8 cellular contexts compared by ENCODE assay signal in genomic region chr7:25180946-25181345, GRCh38. TPM values are rescaled to one million over a fixed set of nuclear protein-coding genes. Genes with fewer than 3 reads are reported as not detected.
DNase-seq lines count a peak whose midpoint lies in the region; ATAC-seq, FAIRE-seq and TF ChIP-seq lines count a peak whose summit lies in the region.

No MANE protein-coding gene starts in this region.

- H3K27ac ChIP-seq in keratinocyte (ENCODE audit: control insufficient read depth, insufficient read depth, low read length) (no peak overlapping the region), testis (peak overlapping the region in 1 of 2 donors; percentile 89)

- H3K4me1 ChIP-seq in keratinocyte (ENCODE audit: control insufficient read depth, extremely low read depth, insufficient read depth, low read length) (no peaks in the 10 kb centered on the region), testis (no peaks in the 10 kb centered on the region)

- CTCF ChIA-PET in activated CD8-positive, alpha-beta T cell treated with anti-CD3 and anti-CD28 coated beads, Interleukin-2, amount 10 ng/mL, durations not matched to agents 7 days and 5 days (lab: Charles Lee) = interaction anchor here (0.6 to 1.5 kb wide), 8 partner anchors 10 to 425 kb away, joined by 3 to 18 read pairs (median 3); partner anchors contain the start of gene CYCS

- H2AFZ ChIP-seq in keratinocyte (ENCODE audit: control insufficient read depth, low read length) = peak overlapping the region; percentile 91

- POLR2A ChIA-PET in activated CD8-positive, alpha-beta T cell treated with anti-CD3 and anti-CD28 coated beads, Interleukin-2, amount 10 ng/mL, durations not matched to agents 7 days and 5 days (lab: Charles Lee) = interaction anchor here (1.1 to 1.6 kb wide), 3 partner anchors 10 to 56 kb away, joined by 3 to 7 read pairs (median 3); partner anchors contain the start of gene CYCS

- no peak for DNase-seq in activated CD4-positive, alpha-beta T cell treated with anti-CD3 and anti-CD28 coated beads, Interleukin-2, amount 10 ng/mL, durations not matched to agents 24 days and 14 days
- no peak for DNase-seq in activated CD4-positive, alpha-beta T cell treated with anti-CD3 and anti-CD28 coated beads for 4 hours
- DNase-seq in activated CD8-positive, alpha-beta T cell treated with anti-CD3 and anti-CD28 coated beads, Interleukin-2, amount 10 ng/mL, durations not matched to agents 7 days and 5 days = no peak
- DNase-seq in keratinocyte (ENCODE audit: low read depth, low spot score) = no peak
- DNase-seq in testis = no peak

- H3K27me3 ChIP-seq in keratinocyte (ENCODE audit: control insufficient read depth, extremely low read depth, insufficient read depth, low read length) (peaks cover 4% of the 10 kb centered on the region), testis (no peaks in the 10 kb centered on the region)

- H4K20me1 ChIP-seq in keratinocyte (ENCODE audit: control insufficient read depth, extremely low read depth, insufficient read depth, low read length) = no peaks in the 10 kb centered on the region

- dilution Hi-C loops in keratinocyte (cut with MboI; ENCODE audit: extremely low pct_ligation_motif_present, low sequenced_read_pairs) = no loop called here

- H3K4me3 ChIP-seq in keratinocyte (ENCODE audit: control insufficient read depth in 2 of 3, extremely low read depth in 1 of 3, insufficient read depth in 2 of 3, low read depth in 1 of 3, low read length in 3 of 3) (peak overlapping the region in 1 of 3 experiments; percentile 62), testis (peak overlapping the region; percentile 81 to 83)

- H3K27me3 Mint-ChIP-seq in activated CD4-positive, alpha-beta T cell treated with anti-CD3 and anti-CD28 coated beads, Interleukin-2, amount 10 ng/mL, durations not matched to agents 24 days and 14 days = peaks cover 13% of the 10 kb centered on the region
- peaks cover 13% of the 10 kb centered on the region for H3K27me3 Mint-ChIP-seq in activated CD8-positive, alpha-beta T cell treated with anti-CD3 and anti-CD28 coated beads, Interleukin-2, amount 10 ng/mL, durations not matched to agents 7 days and 5 days (ENCODE audit: low read depth)

- TF ChIP-seq CTCF in keratinocyte (optimal IDR thresholded peaks at IDR 0.05 in 1 of 3, IDR thresholded peaks at IDR 0.05 in 1 of 3, conservative IDR thresholded peaks at IDR 0.05 in 1 of 3; ENCODE audit: extremely low read depth in 1 of 3, insufficient read depth in 2 of 3, low read length in 3 of 3) (peak in 1 of 3 experiments; percentile 23), testis (IDR thresholded peaks at IDR 0.05) (no peak)

- H3K9ac ChIP-seq in keratinocyte (ENCODE audit: control insufficient read depth, extremely low read depth, insufficient read depth, low read length) = no peak overlapping the region

- peak overlapping the region; percentile 55 for H3K4me2 ChIP-seq in keratinocyte (ENCODE audit: control insufficient read depth, extremely low read depth, insufficient read depth, low read depth, low read length)

- ATAC-seq in activated CD8-positive, alpha-beta T cell treated with anti-CD3 and anti-CD28 coated beads, Interleukin-2, amount 10 ng/mL, durations not matched to agents 7 days and 5 days = no peak
- ATAC-seq in GM18502 (IDR thresholded peaks at IDR 0.05; ENCODE audit: poor library complexity, unreplicated experiment) = no peak
- no peak for ATAC-seq in HG02588 (IDR thresholded peaks at IDR 0.05; ENCODE audit: unreplicated experiment)
- no peak for ATAC-seq in GM21576 (IDR thresholded peaks at IDR 0.05; ENCODE audit: unreplicated experiment)

- FAIRE-seq in keratinocyte (lab: Jason Lieb, UNC) = no peak

- 42 to 69% methylated on average over 7 of the region's 7 CpGs for WGBS in testis, 2 donors

- intact Hi-C loops in activated CD4-positive, alpha-beta T cell treated with anti-CD3 and anti-CD28 coated beads, Interleukin-2, amount 10 ng/mL, durations not matched to agents 24 days and 14 days (cut with micrococcal nuclease) = loop anchor here (1.0 kb wide), 1 partner anchor 56 kb away; the partner anchor contains the start of gene CYCS
- intact Hi-C loops in testis (cut with DNase I; ENCODE audit: low total_unique reads) = no loop called here

- H3K9me3 Mint-ChIP-seq in activated CD4-positive, alpha-beta T cell treated with anti-CD3 and anti-CD28 coated beads, Interleukin-2, amount 10 ng/mL, durations not matched to agents 24 days and 14 days = no peaks in the 10 kb centered on the region
- H3K9me3 Mint-ChIP-seq in activated CD8-positive, alpha-beta T cell treated with anti-CD3 and anti-CD28 coated beads, Interleukin-2, amount 10 ng/mL, durations not matched to agents 7 days and 5 days (ENCODE audit: insufficient read depth) = no peaks in the 10 kb centered on the region

- H3K4me3 Mint-ChIP-seq in activated CD4-positive, alpha-beta T cell treated with anti-CD3 and anti-CD28 coated beads, Interleukin-2, amount 10 ng/mL, durations not matched to agents 24 days and 14 days = peak overlapping the region; percentile 84
- peak overlapping the region; percentile 84 for H3K4me3 Mint-ChIP-seq in activated CD8-positive, alpha-beta T cell treated with anti-CD3 and anti-CD28 coated beads, Interleukin-2, amount 10 ng/mL, durations not matched to agents 7 days and 5 days

- peaks cover 3% of the 10 kb centered on the region for H3K36me3 Mint-ChIP-seq in activated CD4-positive, alpha-beta T cell treated with anti-CD3 and anti-CD28 coated beads, Interleukin-2, amount 10 ng/mL, durations not matched to agents 24 days and 14 days (ENCODE audit: low read depth)
- H3K36me3 Mint-ChIP-seq in activated CD8-positive, alpha-beta T cell treated with anti-CD3 and anti-CD28 coated beads, Interleukin-2, amount 10 ng/mL, durations not matched to agents 7 days and 5 days (ENCODE audit: low read depth) = peaks cover 12% of the 10 kb centered on the region

- H3K9me3 ChIP-seq in keratinocyte (ENCODE audit: control insufficient read depth, low read depth, low read length) (no peaks in the 10 kb centered on the region), testis (no peaks in the 10 kb centered on the region)

- no peaks in the 10 kb centered on the region for H3K9me1 ChIP-seq in keratinocyte (ENCODE audit: control insufficient read depth, extremely low read depth, insufficient read depth, low read length)

- peak overlapping the region; percentile 51 for H3K27ac Mint-ChIP-seq in activated CD4-positive, alpha-beta T cell treated with anti-CD3 and anti-CD28 coated beads, Interleukin-2, amount 10 ng/mL, durations not matched to agents 24 days and 14 days
- H3K27ac Mint-ChIP-seq in activated CD8-positive, alpha-beta T cell treated with anti-CD3 and anti-CD28 coated beads, Interleukin-2, amount 10 ng/mL, durations not matched to agents 7 days and 5 days = peak overlapping the region; percentile 95

- no peak for TF ChIP-seq POLR2A in testis (IDR thresholded peaks at IDR 0.05)

- H3K79me2 ChIP-seq in keratinocyte (ENCODE audit: control insufficient read depth, insufficient read depth, low read length) = no peaks in the 10 kb centered on the region

- H3K36me3 ChIP-seq in keratinocyte (ENCODE audit: control insufficient read depth in 2 of 2, extremely low read depth in 1 of 2, insufficient read depth in 2 of 2, low read length in 2 of 2) (no peaks in the 10 kb centered on the region), testis (ENCODE audit: low read depth, missing control alignments) (no peaks in the 10 kb centered on the region)

- peaks cover 14% of the 10 kb centered on the region for H3K4me1 Mint-ChIP-seq in activated CD4-positive, alpha-beta T cell treated with anti-CD3 and anti-CD28 coated beads, Interleukin-2, amount 10 ng/mL, durations not matched to agents 24 days and 14 days
- H3K4me1 Mint-ChIP-seq in activated CD8-positive, alpha-beta T cell treated with anti-CD3 and anti-CD28 coated beads, Interleukin-2, amount 10 ng/mL, durations not matched to agents 7 days and 5 days (ENCODE audit: low read depth) = peaks cover 17% of the 10 kb centered on the region

RNA-seq across cellular contexts. Expression of gene NPVF, which starts 47.3 kb away (rescaled TPM):
- total RNA-seq in activated CD4-positive, alpha-beta T cell treated with anti-CD3 and anti-CD28 coated beads, Interleukin-2, amount 10 ng/mL, durations not matched to agents 24 days and 14 days = not detected in 2 replicates
- total RNA-seq in activated CD8-positive, alpha-beta T cell treated with anti-CD3 and anti-CD28 coated beads, Interleukin-2, amount 10 ng/mL, durations not matched to agents 7 days and 5 days = not detected
- not detected in 3 replicates for polyA plus RNA-seq in keratinocyte
- not detected for polyA plus RNA-seq in keratinocyte (2011; ENCODE audit: low read depth)
- polyA plus RNA-seq in keratinocyte (2011; cell fraction: cytosol; rRNA removed) = not detected in 2 replicates
- not detected in 2 replicates for polyA plus RNA-seq in keratinocyte (2011; cell fraction: nucleus; rRNA removed)
- not detected in 2 replicates for polyA plus RNA-seq in keratinocyte (2012; ENCODE audit: low replicate concordance)
- polyA minus RNA-seq in keratinocyte = not detected in 3 replicates
- polyA minus RNA-seq in keratinocyte (2011; cell fraction: cytosol; rRNA and poly(A)+ RNA removed) = not detected
- polyA minus RNA-seq in keratinocyte (2011; cell fraction: nucleus; rRNA and poly(A)+ RNA removed) = not detected in 2 replicates
- total RNA-seq in testis = not detected
- polyA plus RNA-seq in testis (ENCODE audit: insufficient read depth, low read depth, low replicate concordance) = not detected

RNA-seq across cellular contexts. Expression of gene CYCS, which starts 55.9 kb away (rescaled TPM):
- 280 and 290 TPM in 2 replicates for total RNA-seq in activated CD4-positive, alpha-beta T cell treated with anti-CD3 and anti-CD28 coated beads, Interleukin-2, amount 10 ng/mL, durations not matched to agents 24 days and 14 days
- 100 to 1,000 TPM; 153 to 157 TPM for total RNA-seq in activated CD8-positive, alpha-beta T cell treated with anti-CD3 and anti-CD28 coated beads, Interleukin-2, amount 10 ng/mL, durations not matched to agents 7 days and 5 days
- polyA plus RNA-seq in keratinocyte (83.6 to 176 TPM (median 94.7 TPM) in 3 replicates), testis (ENCODE audit: insufficient read depth, low read depth, low replicate concordance) (127 TPM)
- 220 TPM for polyA plus RNA-seq in keratinocyte (2011; ENCODE audit: low read depth)
- 85.4 and 180 TPM in 2 replicates for polyA plus RNA-seq in keratinocyte (2011; cell fraction: cytosol; rRNA removed)
- 45.5 and 59.1 TPM in 2 replicates for polyA plus RNA-seq in keratinocyte (2011; cell fraction: nucleus; rRNA removed)
- 112 and 146 TPM in 2 replicates for polyA plus RNA-seq in keratinocyte (2012; ENCODE audit: low replicate concordance)
- polyA minus RNA-seq in keratinocyte = 5.7 to 44.6 TPM (median 14.2 TPM) in 3 replicates
- polyA minus RNA-seq in keratinocyte (2011; cell fraction: cytosol; rRNA and poly(A)+ RNA removed) = 32.4 TPM
- polyA minus RNA-seq in keratinocyte (2011; cell fraction: nucleus; rRNA and poly(A)+ RNA removed) = 14.2 and 26.8 TPM in 2 replicates
- 10 to 100 TPM; 32.0 to 38.5 TPM for total RNA-seq in testis
